ENCODE assay signal across 35 cellular contexts in genomic region chrX:32778965-32779364, GRCh38.
"Had no signal": no experiment of that assay in that cellular context is flagged by ENCODE, and none has a peak within 500 bp of the region (broad histone marks: within the 10 kb centered on the region; RNA-seq: fewer than 3 reads in every experiment).

No MANE protein-coding gene starts in this region.

- FAIRE-seq: colon, keratinocyte had no signal

- H3K27me3 ChIP-seq: esophagus squamous epithelium, gastroesophageal sphincter, ovary, tibial artery, upper lobe of right lung had no signal

- H3K27ac ChIP-seq: epithelial cell of prostate, esophagus squamous epithelium, gastroesophageal sphincter, ovary, psoas muscle, tibial artery, upper lobe of right lung, VCaP had no signal

- H3K4me3 Mint-ChIP-seq: activated naive CD4-positive, alpha-beta T cell treated with anti-CD3 and anti-CD28 coated beads, Interleukin-2, amount 10 ng/mL, durations not matched to agents 7 days and 5 days; activated naive CD8-positive, alpha-beta T cell treated with anti-CD3 and anti-CD28 coated beads, Interleukin-2, amount 10 ng/mL, durations not matched to agents 7 days and 5 days; activated T-helper 1 cell treated with anti-CD3 and anti-CD28 coated beads, Interleukin-12 subunit alpha, Interleukin-12 subunit beta, Interleukin-2, Interleukin-4 antibody, amounts not matched to agents 30 ng/mL and 10 ng/mL and 1 ng/mL, durations not matched to agents 14 hours and 24 hours and 36 hours; memory B cell; naive thymus-derived CD4-positive, alpha-beta T cell; stimulated activated memory B cell treated with anti-CD40 and anti-IgM and Interleukin-4, amounts not matched to agents 10 μg/mL and 1 μg/mL and 100 μg/mL, for 72 hours; stimulated activated naive CD8-positive, alpha-beta T cell treated with anti-CD3 and anti-CD28 coated beads, Interleukin-15, amount 100 ng/mL, for 72 hours had no signal

- H3K36me3 Mint-ChIP-seq: activated naive CD4-positive, alpha-beta T cell treated with anti-CD3 and anti-CD28 coated beads, Interleukin-2, amount 10 ng/mL, durations not matched to agents 7 days and 5 days; activated naive CD8-positive, alpha-beta T cell treated with anti-CD3 and anti-CD28 coated beads, Interleukin-2, amount 10 ng/mL, durations not matched to agents 7 days and 5 days; memory B cell; naive thymus-derived CD4-positive, alpha-beta T cell; stimulated activated memory B cell treated with anti-CD40 and anti-IgM and Interleukin-4, amounts not matched to agents 10 μg/mL and 1 μg/mL and 100 μg/mL, for 72 hours had no signal

- H3K9me3 ChIP-seq: esophagus squamous epithelium, gastroesophageal sphincter, ovary, psoas muscle, tibial artery, upper lobe of right lung had no signal

- H3K36me3 ChIP-seq: esophagus squamous epithelium, gastroesophageal sphincter, ovary, tibial artery, upper lobe of right lung had no signal

- DNase-seq: activated CD4-positive, alpha-beta T cell treated with anti-CD3 and anti-CD28 coated beads for 4 hours; activated CD4-positive, alpha-beta T cell treated with anti-CD3 and anti-CD28 coated beads, Interleukin-2, amount 50 U/mL, for 4 hours; activated CD8-positive, alpha-beta memory T cell treated with anti-CD3 and anti-CD28 coated beads for 24 hours; activated gamma-delta T cell; activated naive CD4-positive, alpha-beta T cell treated with anti-CD3 and anti-CD28 coated beads, Interleukin-2, amount 10 ng/mL, durations not matched to agents 7 days and 5 days; activated naive CD8-positive, alpha-beta T cell treated with anti-CD3 and anti-CD28 coated beads, Interleukin-2, amount 10 ng/mL, durations not matched to agents 7 days and 5 days; activated T-cell treated with anti-CD3 and anti-CD28 coated beads, Interleukin-2, amount 50 U/mL, for 1 hour; amniotic stem cell; central memory CD4-positive, alpha-beta T cell; dermis blood vessel endothelial cell; effector CD4-positive, alpha-beta T cell; esophagus squamous epithelium; head of caudate nucleus; hippocampal formation; left colon; midbrain; naive thymus-derived CD4-positive, alpha-beta T cell; ovary; psoas muscle; stimulated activated CD4-positive, alpha-beta T cell treated with anti-CD3 and anti-CD28 coated beads, Interleukin-1b, Interleukin-23, amount 100 ng/mL, for 48 hours; stimulated activated CD4-positive, alpha-beta T cell treated with anti-CD3 and anti-CD28 coated beads, Interleukin-4, amount 100 ng/mL, for 4 hours; stimulated activated CD8-positive, alpha-beta memory T cell treated with anti-CD3 and anti-CD28 coated beads, Interleukin-4, amount 100 ng/mL, for 48 hours; stimulated activated naive CD8-positive, alpha-beta T cell treated with anti-CD3 and anti-CD28 coated beads, Interleukin-15, amount 100 ng/mL, for 72 hours; substantia nigra; tibial artery; upper lobe of right lung had no signal

- H3K27ac Mint-ChIP-seq: activated naive CD4-positive, alpha-beta T cell treated with anti-CD3 and anti-CD28 coated beads, Interleukin-2, amount 10 ng/mL, durations not matched to agents 7 days and 5 days; activated naive CD8-positive, alpha-beta T cell treated with anti-CD3 and anti-CD28 coated beads, Interleukin-2, amount 10 ng/mL, durations not matched to agents 7 days and 5 days; activated T-helper 1 cell treated with anti-CD3 and anti-CD28 coated beads, Interleukin-12 subunit alpha, Interleukin-12 subunit beta, Interleukin-2, Interleukin-4 antibody, amounts not matched to agents 30 ng/mL and 10 ng/mL and 1 ng/mL, durations not matched to agents 14 hours and 24 hours and 36 hours; memory B cell; naive thymus-derived CD4-positive, alpha-beta T cell; stimulated activated memory B cell treated with anti-CD40 and anti-IgM and Interleukin-4, amounts not matched to agents 10 μg/mL and 1 μg/mL and 100 μg/mL, for 72 hours; stimulated activated naive CD8-positive, alpha-beta T cell treated with anti-CD3 and anti-CD28 coated beads, Interleukin-15, amount 100 ng/mL, for 72 hours had no signal

- H3K4me3 ChIP-seq: esophagus squamous epithelium, gastroesophageal sphincter, ovary, psoas muscle, smooth muscle cell, tibial artery, upper lobe of right lung had no signal

- H3K4me2 ChIP-seq: smooth muscle cell had no signal

- H3K4me1 Mint-ChIP-seq: activated naive CD4-positive, alpha-beta T cell treated with anti-CD3 and anti-CD28 coated beads, Interleukin-2, amount 10 ng/mL, durations not matched to agents 7 days and 5 days; activated naive CD8-positive, alpha-beta T cell treated with anti-CD3 and anti-CD28 coated beads, Interleukin-2, amount 10 ng/mL, durations not matched to agents 7 days and 5 days; memory B cell; naive thymus-derived CD4-positive, alpha-beta T cell; stimulated activated memory B cell treated with anti-CD40 and anti-IgM and Interleukin-4, amounts not matched to agents 10 μg/mL and 1 μg/mL and 100 μg/mL, for 72 hours; stimulated activated naive CD8-positive, alpha-beta T cell treated with anti-CD3 and anti-CD28 coated beads, Interleukin-15, amount 100 ng/mL, for 72 hours had no signal

- H3K9me3 Mint-ChIP-seq: activated naive CD8-positive, alpha-beta T cell treated with anti-CD3 and anti-CD28 coated beads, Interleukin-2, amount 10 ng/mL, durations not matched to agents 7 days and 5 days; activated T-helper 1 cell treated with anti-CD3 and anti-CD28 coated beads, Interleukin-12 subunit alpha, Interleukin-12 subunit beta, Interleukin-2, Interleukin-4 antibody, amounts not matched to agents 30 ng/mL and 10 ng/mL and 1 ng/mL, durations not matched to agents 14 hours and 24 hours and 36 hours; memory B cell; stimulated activated memory B cell treated with anti-CD40 and anti-IgM and Interleukin-4, amounts not matched to agents 10 μg/mL and 1 μg/mL and 100 μg/mL, for 72 hours had no signal

- ATAC-seq: gastroesophageal sphincter; left colon; naive thymus-derived CD4-positive, alpha-beta T cell; psoas muscle; stimulated activated memory B cell treated with anti-CD40 and anti-IgM and Interleukin-4, amounts not matched to agents 10 μg/mL and 1 μg/mL and 100 μg/mL, for 72 hours; stimulated activated naive CD8-positive, alpha-beta T cell treated with anti-CD3 and anti-CD28 coated beads, Interleukin-15, amount 100 ng/mL, for 72 hours; upper lobe of right lung had no signal

- H3K27me3 Mint-ChIP-seq: activated naive CD4-positive, alpha-beta T cell treated with anti-CD3 and anti-CD28 coated beads, Interleukin-2, amount 10 ng/mL, durations not matched to agents 7 days and 5 days; activated naive CD8-positive, alpha-beta T cell treated with anti-CD3 and anti-CD28 coated beads, Interleukin-2, amount 10 ng/mL, durations not matched to agents 7 days and 5 days; memory B cell; naive thymus-derived CD4-positive, alpha-beta T cell; stimulated activated memory B cell treated with anti-CD40 and anti-IgM and Interleukin-4, amounts not matched to agents 10 μg/mL and 1 μg/mL and 100 μg/mL, for 72 hours; stimulated activated naive CD8-positive, alpha-beta T cell treated with anti-CD3 and anti-CD28 coated beads, Interleukin-15, amount 100 ng/mL, for 72 hours had no signal

- H3K4me1 ChIP-seq: esophagus squamous epithelium, gastroesophageal sphincter, psoas muscle, tibial artery, upper lobe of right lung had no signal
